Comparison of ENCODE assay signal across 35 cellular contexts in the genomic region with DNA sequence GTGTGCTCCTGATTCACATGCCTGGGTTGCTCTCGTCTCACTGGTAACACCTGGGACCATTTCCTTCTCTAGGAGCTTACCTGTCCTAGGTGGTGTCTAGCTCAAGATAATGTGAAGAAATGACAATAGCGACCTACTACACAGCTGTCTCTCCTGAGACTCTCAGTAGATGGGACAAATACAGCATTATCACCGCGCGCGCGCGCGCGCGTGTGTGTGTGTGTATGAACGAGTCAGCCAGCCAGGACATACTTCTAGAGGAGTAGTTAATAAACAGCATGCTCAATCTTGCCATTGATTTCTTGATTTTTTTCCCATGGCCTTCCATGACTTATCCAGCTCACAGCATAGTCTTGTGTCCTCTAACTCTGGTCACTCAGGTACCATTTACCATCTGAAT.
DNase-seq lines count a peak whose midpoint lies in the region; ATAC-seq and TF ChIP-seq lines count a peak whose summit lies in the region.
"Had no signal": no experiment of that assay in that cellular context is flagged by ENCODE, and none has a peak within 500 bp of the region (broad histone marks: within the 10 kb centered on the region; RNA-seq: fewer than 3 reads in every experiment).

No MANE protein-coding gene starts in this region.

- H3K9me1 ChIP-seq in IMR-90 (ENCODE audit: insufficient read depth, low read length) = peaks cover 9% of the 10 kb centered on the region

- no peaks in the 10 kb centered on the region for H3K36me3 Mint-ChIP-seq in activated CD8-positive, alpha-beta T cell treated with anti-CD3 and anti-CD28 coated beads, Interleukin-2, amount 10 ng/mL, durations not matched to agents 7 days and 5 days (ENCODE audit: low read depth)
- H3K36me3 Mint-ChIP-seq: CD14-positive monocyte; CD4-positive, alpha-beta memory T cell; CD4-positive, CD25-positive, alpha-beta regulatory T cell; CD8-positive, alpha-beta memory T cell; CD8-positive, alpha-beta T cell had no signal

- H3K9ac ChIP-seq in IMR-90 (ENCODE audit: low read depth, low read length) = no peak overlapping the region
- H3K9ac ChIP-seq in mesendoderm (ENCODE audit: low read length) = no peak overlapping the region
- H3K9ac ChIP-seq: BLaER1; BLaER1 treated with 17β-estradiol and CSF1 and Interleukin-3, amounts not matched to agents 10 nM and 100 nM had no signal

- H3K36me3 ChIP-seq in IMR-90 (ENCODE audit: control insufficient read depth, insufficient read depth, low read length) = no peaks in the 10 kb centered on the region
- H3K36me3 ChIP-seq in esophagus muscularis mucosa = no peaks in the 10 kb centered on the region
- no peaks in the 10 kb centered on the region for H3K36me3 ChIP-seq in mesendoderm (ENCODE audit: control insufficient read depth, insufficient read depth, low read length)
- no peaks in the 10 kb centered on the region for H3K36me3 ChIP-seq in gastrocnemius medialis
- H3K36me3 ChIP-seq: BE2C; BLaER1; BLaER1 treated with 17β-estradiol and CSF1 and Interleukin-3, amounts not matched to agents 10 nM and 100 nM had no signal

- no peaks in the 10 kb centered on the region for H3K79me2 ChIP-seq in mesendoderm (ENCODE audit: control insufficient read depth, insufficient read depth, low read length)

- peaks cover 10% of the 10 kb centered on the region for H3K4me1 Mint-ChIP-seq in activated CD8-positive, alpha-beta T cell treated with anti-CD3 and anti-CD28 coated beads, Interleukin-2, amount 10 ng/mL, durations not matched to agents 7 days and 5 days (ENCODE audit: low read depth)
- H3K4me1 Mint-ChIP-seq: CD14-positive monocyte had no signal

- no peaks in the 10 kb centered on the region for H3K27me3 Mint-ChIP-seq in activated CD8-positive, alpha-beta T cell treated with anti-CD3 and anti-CD28 coated beads, Interleukin-2, amount 10 ng/mL, durations not matched to agents 7 days and 5 days (ENCODE audit: low read depth)

- H3K4me1 ChIP-seq in IMR-90 (ENCODE audit: control insufficient read depth, insufficient read depth, low read length) (peaks cover 12% of the 10 kb centered on the region), esophagus muscularis mucosa (no peaks in the 10 kb centered on the region), mesendoderm (ENCODE audit: control insufficient read depth, low read depth, low read length) (no peaks in the 10 kb centered on the region), gastrocnemius medialis (no peaks in the 10 kb centered on the region)
- H3K4me1 ChIP-seq: BE2C, BLaER1 had no signal

- CTCF ChIA-PET in IMR-90 (lab: Yijun Ruan, JAX) = no interaction called here
- CTCF ChIA-PET in activated CD8-positive, alpha-beta T cell treated with anti-CD3 and anti-CD28 coated beads, Interleukin-2, amount 10 ng/mL, durations not matched to agents 7 days and 5 days (lab: Charles Lee) = no interaction called here

- no TSS peak for BruUV-seq in IMR-90 (replicated peaks; lab: Mats Ljungman, UMichigan)

- H3K4me2 ChIP-seq in IMR-90 (ENCODE audit: low read depth, low read length) = no peak overlapping the region
- H3K4me2 ChIP-seq in mesendoderm (ENCODE audit: low read length) = no peak overlapping the region
- H3K4me2 ChIP-seq: A549, BLaER1 had no signal

- in situ Hi-C loops in GM13977 (cut with MboI; ENCODE audit: low pct_unique_long_range_greater_than_20kb, low sequenced_read_pairs, unreplicated experiment) (loop anchor here (25.0 kb wide), 1 partner anchor 333 kb away; no protein-coding TSS in a partner anchor), IMR-90 (cut with MboI; ENCODE audit: low sequenced_read_pairs) (loop anchor here (25.0 kb wide), 1 partner anchor 433 kb away; the partner anchor contains the start of gene ABCC12), gastrocnemius medialis (cut with MboI; ENCODE audit: low sequenced_read_pairs in 4 of 4) (no loop called here)

- no peak overlapping the region for H3K27ac Mint-ChIP-seq in activated CD8-positive, alpha-beta T cell treated with anti-CD3 and anti-CD28 coated beads, Interleukin-2, amount 10 ng/mL, durations not matched to agents 7 days and 5 days
- H3K27ac Mint-ChIP-seq: B cell; CD14-positive monocyte; CD4-positive, alpha-beta memory T cell; CD4-positive, alpha-beta T cell; CD4-positive, CD25-positive, alpha-beta regulatory T cell; CD8-positive, alpha-beta T cell had no signal

- H4K8ac ChIP-seq in IMR-90 (ENCODE audit: low read depth in 2 of 2, low read length in 2 of 2) (0 out of 4 replicates have a peak overlapping the region, but pooled peaks of 1 of the 2 experiments have one; percentile 10), mesendoderm (ENCODE audit: low read depth, low read length) (no peak overlapping the region)

- 0 out of 2 replicates have a peak overlapping the region, but pooled peaks have one; percentile 8 for H3K18ac ChIP-seq in IMR-90 (ENCODE audit: low read depth, low read length)
- H3K18ac ChIP-seq in mesendoderm (ENCODE audit: low read length) = no peak overlapping the region

- intact Hi-C loops in IMR-90 (cut with micrococcal nuclease) (loop anchor here (5.0 to 10.0 kb wide), 4 partner anchors 265 to 587 kb away; partner anchors contain the start of genes ITFG1, NETO2 and PHKB), esophagus muscularis mucosa (cut with DNase I) (no loop called here), gastrocnemius medialis (cut with DNase I; ENCODE audit: low total_unique reads) (no loop called here)

- H2BK15ac ChIP-seq in IMR-90 (ENCODE audit: low read depth, low read length) (peak overlapping the region; percentile 83; the same call in 1 of the 3 replicates), mesendoderm (replicated peaks; ENCODE audit: low read depth) (no peak overlapping the region)

- H3K4ac ChIP-seq in IMR-90 (ENCODE audit: low read depth, low read length) = no peak overlapping the region
- H3K4ac ChIP-seq in mesendoderm (ENCODE audit: low read depth, low read length) = peak overlapping the region; percentile 4

- POLR2A ChIA-PET in IMR-90 (lab: Charles Lee; ENCODE audit: unreplicated experiment) = no interaction called here
- POLR2A ChIA-PET in activated CD8-positive, alpha-beta T cell treated with anti-CD3 and anti-CD28 coated beads, Interleukin-2, amount 10 ng/mL, durations not matched to agents 7 days and 5 days (lab: Charles Lee) = no interaction called here

- ATAC-seq in IMR-90 (ENCODE audit: low read depth) (no peak), gastrocnemius medialis (no peak), GM21737 (IDR thresholded peaks at IDR 0.05; ENCODE audit: unreplicated experiment) (no peak)
- no peak for ATAC-seq in activated CD8-positive, alpha-beta T cell treated with anti-CD3 and anti-CD28 coated beads, Interleukin-2, amount 10 ng/mL, durations not matched to agents 7 days and 5 days
- ATAC-seq: A549; CD8-positive, alpha-beta T cell had no signal

- H2BK20ac ChIP-seq in IMR-90 (ENCODE audit: low read depth, low read length) = peak overlapping the region; percentile 68; the same call in 1 of the 2 replicates

- DNase-seq in GM13977 (ENCODE audit: low spot score) (peak; percentile 1), IMR-90 (no peak), esophagus muscularis mucosa (ENCODE audit: extremely low spot score) (peak; percentile 47), mesendoderm (no peak), dermis blood vessel endothelial cell (no peak), gastrocnemius medialis (no peak)
- no peak for DNase-seq in activated CD8-positive, alpha-beta T cell treated with anti-CD3 and anti-CD28 coated beads, Interleukin-2, amount 10 ng/mL, durations not matched to agents 7 days and 5 days
- DNase-seq: 8988T; ACHN; AML-193; BE2C; C1 segment of cervical spinal cord; Caco-2; Calu3; CD4-positive, alpha-beta memory T cell; CD4-positive, alpha-beta T cell; CD4-positive, CD25-positive, alpha-beta regulatory T cell; CD8-positive, alpha-beta memory T cell; CD8-positive, alpha-beta T cell; COR-L47; DMS 273 treated with DMSO at 0.1 percent for 48 hours; DMS153; DMS53; DMS79; DMS79 treated with DMSO at 0.1 percent for 48 hours; DND-41; EL had no signal

- no peaks in the 10 kb centered on the region for H3K9me3 ChIP-seq in IMR-90 (ENCODE audit: control insufficient read depth, insufficient read depth, low read length)
- no peaks in the 10 kb centered on the region for H3K9me3 ChIP-seq in esophagus muscularis mucosa
- no peaks in the 10 kb centered on the region for H3K9me3 ChIP-seq in gastrocnemius medialis
- H3K9me3 ChIP-seq: A549; BE2C; BLaER1; BLaER1 treated with 17β-estradiol and CSF1 and Interleukin-3, amounts not matched to agents 10 nM and 100 nM; Caco-2 had no signal

- H3K4me3 ChIP-seq in IMR-90 (ENCODE audit: insufficient read depth, low read depth, low read length) = no peak overlapping the region
- H3K4me3 ChIP-seq in esophagus muscularis mucosa = no peak overlapping the region
- H3K4me3 ChIP-seq in mesendoderm (ENCODE audit: low read length) = no peak overlapping the region
- no peak overlapping the region for H3K4me3 ChIP-seq in gastrocnemius medialis
- H3K4me3 ChIP-seq: A549; BLaER1; BLaER1 treated with 17β-estradiol and CSF1 and Interleukin-3, amounts not matched to agents 10 nM and 100 nM had no signal

- TF ChIP-seq CTCF in GM13977 (IDR thresholded peaks at IDR 0.05; ENCODE audit: extremely low read depth, insufficient read depth, missing control alignments) (no peak), IMR-90 (conservative IDR thresholded peaks at IDR 0.05; ENCODE audit: low read depth, low read length) (no peak), esophagus muscularis mucosa (IDR thresholded peaks at IDR 0.05) (no peak), gastrocnemius medialis (IDR thresholded peaks at IDR 0.05 in 4 of 5, conservative IDR thresholded peaks at IDR 0.05 in 1 of 5) (no peak)

- TF ChIP-seq POLR2A in IMR-90 (IDR thresholded peaks at IDR 0.05; ENCODE audit: low read depth, low read length) (no peak), esophagus muscularis mucosa (IDR thresholded peaks at IDR 0.05; ENCODE audit: low read depth) (no peak), gastrocnemius medialis (IDR thresholded peaks at IDR 0.05) (no peak)

- H2AFZ ChIP-seq in IMR-90 (replicated peaks; ENCODE audit: low read length, poor library complexity) = no peak overlapping the region

- dilution Hi-C loops in IMR-90 (cut with HindIII; ENCODE audit: low sequenced_read_pairs, unreplicated experiment) = no loop called here

- no peak overlapping the region for H2AK9ac ChIP-seq in IMR-90 (replicated peaks; ENCODE audit: low read depth, low read length, poor library complexity)

- H4K5ac ChIP-seq in IMR-90 (ENCODE audit: low read depth, low read length) = no peak overlapping the region
- H4K5ac ChIP-seq in mesendoderm (ENCODE audit: low read length) = no peak overlapping the region

- 0 out of 2 replicates have a peak overlapping the region, but pooled peaks have one; percentile 24 for H4K91ac ChIP-seq in IMR-90 (ENCODE audit: insufficient read depth, low read depth, low read length)

- WGBS in IMR-90 (ENCODE audit: extremely low coverage in 2 of 2, insufficient read length in 1 of 2), 2 experiments = no CpG with 5 or more reads among the region's 12 CpGs
- WGBS in esophagus muscularis mucosa = 92% methylated on average over 12 of the region's 12 CpGs
- no CpG with 5 or more reads among the region's 12 CpGs for WGBS in mesendoderm (ENCODE audit: extremely low coverage, insufficient coverage, low lambda C conversion rate)

- no peak overlapping the region for H3K23ac ChIP-seq in IMR-90 (ENCODE audit: low read depth, low read length)
- no peak overlapping the region for H3K23ac ChIP-seq in mesendoderm (ENCODE audit: low read length)

- H3K56ac ChIP-seq in IMR-90 (ENCODE audit: extremely low read depth, insufficient read depth, low read length) (no peak overlapping the region), mesendoderm (ENCODE audit: low read length) (no peak overlapping the region)

- peak overlapping the region; percentile 53; the same call in 1 of the 2 replicates for H2AK5ac ChIP-seq in IMR-90 (ENCODE audit: low read depth, low read length)
- H2AK5ac ChIP-seq in mesendoderm (ENCODE audit: low read length) = no peak overlapping the region

- no peaks in the 10 kb centered on the region for H3K9me3 Mint-ChIP-seq in activated CD8-positive, alpha-beta T cell treated with anti-CD3 and anti-CD28 coated beads, Interleukin-2, amount 10 ng/mL, durations not matched to agents 7 days and 5 days (ENCODE audit: insufficient read depth)
- H3K9me3 Mint-ChIP-seq: CD4-positive, alpha-beta memory T cell; CD4-positive, alpha-beta T cell; CD4-positive, CD25-positive, alpha-beta regulatory T cell; CD8-positive, alpha-beta memory T cell; CD8-positive, alpha-beta T cell had no signal

- no peaks in the 10 kb centered on the region; the same call in 1 of the 2 replicates for H4K20me1 ChIP-seq in IMR-90 (ENCODE audit: insufficient read depth, low read length)
- H4K20me1 ChIP-seq: BLaER1; BLaER1 treated with 17β-estradiol and CSF1 and Interleukin-3, amounts not matched to agents 10 nM and 100 nM had no signal

- no peak overlapping the region for H3K4me3 Mint-ChIP-seq in activated CD8-positive, alpha-beta T cell treated with anti-CD3 and anti-CD28 coated beads, Interleukin-2, amount 10 ng/mL, durations not matched to agents 7 days and 5 days
- H3K4me3 Mint-ChIP-seq: B cell; CD14-positive monocyte; CD4-positive, alpha-beta memory T cell; CD4-positive, alpha-beta T cell; CD4-positive, CD25-positive, alpha-beta regulatory T cell; CD8-positive, alpha-beta memory T cell; CD8-positive, alpha-beta T cell had no signal

- no peaks in the 10 kb centered on the region for H3K79me1 ChIP-seq in IMR-90 (ENCODE audit: low read depth in 1 of 2, low read length in 2 of 2)
- no peaks in the 10 kb centered on the region for H3K79me1 ChIP-seq in mesendoderm (ENCODE audit: low read length)

- no peak for TF ChIP-seq RAD21 in IMR-90 (IDR thresholded peaks at IDR 0.05; ENCODE audit: low read length)

- no peak for TF ChIP-seq EP300 in esophagus muscularis mucosa (IDR thresholded peaks at IDR 0.05)

- H2BK5ac ChIP-seq in IMR-90 (ENCODE audit: low read depth, low read length, poor library complexity, severe bottlenecking) (no peak overlapping the region), mesendoderm (ENCODE audit: low read length) (no peak overlapping the region)

- H3K27ac ChIP-seq in IMR-90 (ENCODE audit: insufficient read depth, low read length) (no peak overlapping the region), esophagus muscularis mucosa (replicated peaks in 1 of 4) (no peak overlapping the region), mesendoderm (ENCODE audit: low read depth, low read length) (no peak overlapping the region), gastrocnemius medialis (no peak overlapping the region)
- H3K27ac ChIP-seq: 22Rv1; A549; BLaER1; BLaER1 treated with 17β-estradiol and CSF1 and Interleukin-3, amounts not matched to agents 10 nM and 100 nM; C4-2B had no signal

- H3K27me3 ChIP-seq in IMR-90 (ENCODE audit: control insufficient read depth, insufficient read depth, low read length) = no peaks in the 10 kb centered on the region
- no peaks in the 10 kb centered on the region for H3K27me3 ChIP-seq in esophagus muscularis mucosa
- no peaks in the 10 kb centered on the region for H3K27me3 ChIP-seq in mesendoderm (ENCODE audit: insufficient read depth, low read length, poor library complexity)
- H3K27me3 ChIP-seq in gastrocnemius medialis = no peaks in the 10 kb centered on the region
- H3K27me3 ChIP-seq: BE2C; BLaER1; BLaER1 treated with 17β-estradiol and CSF1 and Interleukin-3, amounts not matched to agents 10 nM and 100 nM had no signal

- H2BK120ac ChIP-seq in IMR-90 (ENCODE audit: low read depth, low read length) (peak overlapping the region; percentile 86), mesendoderm (ENCODE audit: low read depth, low read length) (no peak overlapping the region)

- H3K14ac ChIP-seq in IMR-90 (replicated peaks; ENCODE audit: low read depth, low read length) = no peak overlapping the region

Comparison
In these comparisons a context has a peak if more than half of its experiments do, and no peak if none do; other contexts are left out.
1. DNase-seq: peak in GM13977 (single experiment) and esophagus muscularis mucosa (single experiment); none in IMR-90 (single experiment), mesendoderm (single experiment), dermis blood vessel endothelial cell (single experiment), gastrocnemius medialis (0 of 2) and activated CD8-positive, alpha-beta T cell treated with anti-CD3 and anti-CD28 coated beads, Interleukin-2, amount 10 ng/mL, durations not matched to agents 7 days and 5 days (single experiment).
2. in situ Hi-C loops: an anchor here in GM13977 (25.0 kb wide) and IMR-90 (25.0 kb wide); none called in gastrocnemius medialis.